7 cellular contexts compared by ENCODE assay signal in the genomic region with DNA sequence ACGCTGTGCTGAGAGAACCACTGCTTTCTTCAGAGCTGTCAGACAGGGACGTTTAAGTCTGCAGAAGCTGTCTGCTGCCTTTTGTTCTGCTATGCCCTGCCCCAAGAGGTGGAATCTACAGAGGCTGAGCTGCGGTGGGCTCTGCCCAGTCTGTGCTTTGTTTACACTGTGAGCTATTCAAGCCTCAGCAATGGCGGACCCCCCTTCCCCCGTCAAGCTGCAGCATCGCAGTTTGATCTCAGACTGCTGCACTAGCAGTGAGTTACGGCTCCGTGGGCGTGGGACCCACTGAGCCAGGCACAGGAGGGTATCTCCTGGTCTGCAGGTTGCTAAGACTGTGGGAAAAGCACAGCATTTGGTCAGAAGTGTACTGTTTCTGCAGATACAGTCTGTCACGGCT.
DNase-seq lines count a peak whose midpoint lies in the region; ATAC-seq, FAIRE-seq and TF ChIP-seq lines count a peak whose summit lies in the region.
"Not testable (repeated sequence)": the region's sequence is repeated elsewhere in the genome, so short reads cannot be mapped to it uniquely, and the experiment has no call there.

No MANE protein-coding gene starts in this region.

- not testable (repeated sequence) for H2AFZ ChIP-seq in H1 (ENCODE audit: low read length)

- H3K27me3 ChIP-seq in H1 (replicated peaks in 1 of 4; ENCODE audit: control insufficient read depth in 3 of 4, extremely low read depth in 1 of 4, insufficient read depth in 3 of 4, low read length in 3 of 4); iPS-15b (ENCODE audit: control insufficient read depth, insufficient read depth, low read length); lower lobe of right lung (ENCODE audit: low read depth): not testable (repeated sequence)

- not testable (repeated sequence) for H2BK20ac ChIP-seq in H1 (ENCODE audit: low read length)

- not testable (repeated sequence) for H4K91ac ChIP-seq in H1 (replicated peaks; ENCODE audit: insufficient read length, low read length)

- H2BK5ac ChIP-seq in H1 (ENCODE audit: low read depth, low read length): not testable (repeated sequence)

- H3K4me1 Mint-ChIP-seq in brain (peaks cover 13% of the 10 kb centered on the region), nephron progenitor cell (peaks cover 17% of the 10 kb centered on the region)
- not testable (repeated sequence) for H3K4me1 Mint-ChIP-seq in progenitor cell of endocrine pancreas (ENCODE audit: low read depth)

- DNase-seq in NCI-H2227 (lab: John Stamatoyannopoulos, UW; ENCODE audit: unreplicated experiment) (peak; percentile 22), H1 (ENCODE audit: low read depth in 1 of 2, low spot score in 2 of 2) (peak in 1 of 2 experiments; percentile 46), lower lobe of right lung (peak; percentile 32), nephron progenitor cell (peak; percentile 41)
- DNase-seq in progenitor cell of endocrine pancreas (ENCODE audit: low spot score, unreplicated experiment): not testable (repeated sequence)

- not testable (repeated sequence) for ATAC-seq in lower lobe of right lung

- H3K27ac Mint-ChIP-seq in brain (peak overlapping the region in 3 of 5 experiments; percentile 21 to 95 (median 64)), nephron progenitor cell (peak overlapping the region; percentile 95), progenitor cell of endocrine pancreas (peak overlapping the region; percentile 62)

- H3K4me3 ChIP-seq in H1 (ENCODE audit: extremely low read depth in 1 of 4, insufficient read depth in 2 of 4, low read depth in 3 of 4, low read length in 4 of 4); lower lobe of right lung: not testable (repeated sequence)
- peak overlapping the region; percentile 26 for H3K4me3 ChIP-seq in iPS-15b (ENCODE audit: low read depth, low read length)

- intact Hi-C loops in lower lobe of right lung (cut with DNase I): not testable (repeated sequence)

- FAIRE-seq in H1 (lab: Jason Lieb, UNC): not testable (repeated sequence)

- not testable (repeated sequence) for H3K36me3 ChIP-seq in H1 (ENCODE audit: control insufficient read depth in 2 of 4, insufficient read depth in 4 of 4, low read length in 3 of 4); iPS-15b (ENCODE audit: control insufficient read depth, insufficient read depth, low read length); lower lobe of right lung

- not testable (repeated sequence) for H3K27me3 Mint-ChIP-seq in brain; nephron progenitor cell (ENCODE audit: low read depth, poor library complexity); progenitor cell of endocrine pancreas

- not testable (repeated sequence) for H3K23ac ChIP-seq in H1 (ENCODE audit: insufficient read length)

- not testable (repeated sequence) for H3K79me2 ChIP-seq in H1 (ENCODE audit: control insufficient read depth in 1 of 2, insufficient read depth in 2 of 2, low read length in 2 of 2)

- TF ChIP-seq EP300 in H1 (IDR thresholded peaks at IDR 0.05; ENCODE audit: borderline replicate concordance in 1 of 2, low read depth in 2 of 2, low read length in 2 of 2): not testable (repeated sequence)

- H3K9me3 ChIP-seq in H1 (ENCODE audit: insufficient read depth in 2 of 2, low read depth in 1 of 2, low read length in 1 of 2); iPS-15b (ENCODE audit: control insufficient read depth, insufficient read depth, low read length); lower lobe of right lung: not testable (repeated sequence)

- H3K9me3 Mint-ChIP-seq in brain; progenitor cell of endocrine pancreas (ENCODE audit: low read depth): not testable (repeated sequence)
- H3K9me3 Mint-ChIP-seq in nephron progenitor cell: peaks cover 16% of the 10 kb centered on the region

- not testable (repeated sequence) for H4K20me1 ChIP-seq in H1 (replicated peaks in 1 of 2; ENCODE audit: control insufficient read depth in 1 of 2, insufficient read depth in 2 of 2, low read length in 2 of 2)

- not testable (repeated sequence) for TF ChIP-seq CTCF in brain (conservative IDR thresholded peaks at IDR 0.05); H1 (IDR thresholded peaks at IDR 0.05; ENCODE audit: control extremely low read depth in 1 of 3, insufficient read depth in 1 of 3, low read depth in 1 of 3, low read length in 3 of 3); lower lobe of right lung (IDR thresholded peaks at IDR 0.05); nephron progenitor cell (IDR thresholded peaks at IDR 0.05); progenitor cell of endocrine pancreas (IDR thresholded peaks at IDR 0.05; ENCODE audit: unreplicated experiment)

- not testable (repeated sequence) for H3K14ac ChIP-seq in H1 (ENCODE audit: insufficient read length)

- CTCF ChIA-PET in H1 (lab: Charles Lee; ENCODE audit: partially characterized antibody): interaction anchor here (0.8 to 2.2 kb wide), 2 partner anchors 13 to 24 kb away, joined by 3 to 6 read pairs; no protein-coding TSS in a partner anchor

- not testable (repeated sequence) for H4K5ac ChIP-seq in H1 (ENCODE audit: insufficient read length, low read depth, low read length)

- H2BK15ac ChIP-seq in H1 (ENCODE audit: low read length): not testable (repeated sequence)

- H3K9ac ChIP-seq in H1 (replicated peaks in 1 of 4; ENCODE audit: extremely low read depth in 1 of 4, low read depth in 3 of 4, low read length in 3 of 4); iPS-15b (ENCODE audit: low read depth, low read length): not testable (repeated sequence)

- not testable (repeated sequence) for H2BK120ac ChIP-seq in H1 (replicated peaks; ENCODE audit: low read depth, low read length)

- WGBS in H1 (ENCODE audit: extremely low coverage in 1 of 2, insufficient coverage in 1 of 2, insufficient read length in 1 of 2, insufficient replicate concordance in 2 of 2, low coverage in 1 of 2, low lambda C conversion rate in 2 of 2, missing lambda C conversion rate in 1 of 2), 2 experiments: 89% methylated on average over 10 of the region's 10 CpGs; no CpG with 5 or more reads in 1 of the 2 experiments

- not testable (repeated sequence) for H3K27ac ChIP-seq in H1 (ENCODE audit: low read depth, low read length); lower lobe of right lung

- not testable (repeated sequence) for H3K4me1 ChIP-seq in H1 (replicated peaks in 1 of 4; ENCODE audit: control insufficient read depth in 3 of 4, insufficient read depth in 4 of 4, low read length in 3 of 4); iPS-15b (ENCODE audit: control insufficient read depth, insufficient read depth, low read length); lower lobe of right lung

- H2BK12ac ChIP-seq in H1 (ENCODE audit: low read depth, low read length): not testable (repeated sequence)

- H3K23me2 ChIP-seq in H1 (ENCODE audit: low read depth, low read length): not testable (repeated sequence)

- TF ChIP-seq POLR2A in H1 (IDR thresholded peaks at IDR 0.05; ENCODE audit: control extremely low read depth in 1 of 2, low read depth in 2 of 2, low read length in 2 of 2): not testable (repeated sequence)

- not testable (repeated sequence) for H3K4me2 ChIP-seq in H1 (ENCODE audit: insufficient read depth in 1 of 2, low read depth in 2 of 2, low read length in 2 of 2)

- not testable (repeated sequence) for H4K8ac ChIP-seq in H1 (ENCODE audit: extremely low read depth, insufficient read depth, low read length)

- not testable (repeated sequence) for H2AK5ac ChIP-seq in H1 (ENCODE audit: low read depth, low read length)

- H3K56ac ChIP-seq in H1 (replicated peaks; ENCODE audit: insufficient read length, low read depth, low read length): not testable (repeated sequence)

- H3K4ac ChIP-seq in H1 (replicated peaks; ENCODE audit: insufficient read length, low read depth, low read length): not testable (repeated sequence)

- not testable (repeated sequence) for TF ChIP-seq RAD21 in H1 (IDR thresholded peaks at IDR 0.05 in 1 of 2, conservative IDR thresholded peaks at IDR 0.05 in 1 of 2; ENCODE audit: low read depth in 2 of 2, low read length in 2 of 2)

- H3K4me3 Mint-ChIP-seq in brain (peak overlapping the region in 4 of 5 experiments; percentile 6 to 81 (median 66)), nephron progenitor cell (peak overlapping the region; percentile 67), progenitor cell of endocrine pancreas (ENCODE audit: low read depth) (peak overlapping the region; percentile 47)

- not testable (repeated sequence) for H3K18ac ChIP-seq in H1 (ENCODE audit: extremely low read depth, low read length)

- H3K36me3 Mint-ChIP-seq in brain: peaks cover 32% of the 10 kb centered on the region
- peaks cover 29% of the 10 kb centered on the region for H3K36me3 Mint-ChIP-seq in nephron progenitor cell (ENCODE audit: low read depth)
- peaks cover 15% of the 10 kb centered on the region for H3K36me3 Mint-ChIP-seq in progenitor cell of endocrine pancreas (ENCODE audit: insufficient read depth)

- POLR2A ChIA-PET in H1 (lab: Charles Lee; ENCODE audit: partially characterized antibody): not testable (repeated sequence)

- not testable (repeated sequence) for H3K79me1 ChIP-seq in H1 (ENCODE audit: low read depth, low read length)

TF ChIP-seq in H1, 55 proteins besides CTCF, POLR2A, EP300 and RAD21:
- peak; percentile 73; the same call in 1 of the 2 replicates for TF ChIP-seq YY1 (IDR thresholded peaks at IDR 0.05; ENCODE audit: low read depth, low read length)
